19 cellular contexts compared by ENCODE assay signal in the genomic region with DNA sequence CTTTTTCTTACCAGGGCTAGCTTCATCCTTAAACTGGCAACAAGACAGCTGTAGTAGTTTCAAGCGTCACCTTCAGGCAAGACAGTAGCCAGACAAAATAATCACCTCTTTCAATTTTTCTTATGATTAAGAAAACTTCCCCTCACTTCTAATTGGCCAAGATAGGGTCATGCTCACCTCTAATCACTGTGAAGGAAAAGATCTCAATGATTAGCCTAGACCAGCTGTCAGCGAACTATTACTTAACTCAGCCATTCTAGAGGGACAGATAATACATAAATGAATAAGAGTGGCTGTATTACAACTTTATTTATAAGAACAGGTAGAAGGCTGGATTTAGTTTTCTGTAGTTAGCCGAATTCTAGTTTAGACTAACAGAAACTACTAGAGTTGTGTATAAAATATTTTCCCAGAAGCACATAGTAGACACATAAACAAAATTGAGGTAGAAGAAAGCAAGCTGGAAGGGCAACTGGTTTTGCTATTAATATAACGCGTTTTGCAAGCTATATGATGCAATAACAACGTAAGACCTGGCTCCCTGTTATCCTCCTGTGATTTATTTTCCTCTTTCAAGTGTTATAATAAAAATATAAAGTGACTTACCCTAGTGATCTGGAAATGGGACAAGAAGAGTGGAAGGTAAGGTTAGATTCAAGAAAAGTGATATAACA.
"Had no signal": no experiment of that assay in that cellular context is flagged by ENCODE, and none has a peak within 500 bp of the region (broad histone marks: within the 10 kb centered on the region; RNA-seq: fewer than 3 reads in every experiment).

No MANE protein-coding gene starts in this region.

- DNase-seq: activated CD4-positive, alpha-beta T cell treated with anti-CD3 and anti-CD28 coated beads for 36 hours; activated CD4-positive, CD25-positive, alpha-beta regulatory T cell; activated effector memory CD4-positive, alpha-beta T cell treated with Interleukin-2 at 50 U/mL for 16 hours; activated naive CD4-positive, alpha-beta T cell treated with Interleukin-2 at 50 U/mL for 16 hours; activated T-cell treated with anti-CD3 and anti-CD28 coated beads for 4 hours; anterior cingulate cortex; dorsolateral prefrontal cortex; effector memory CD8-positive, alpha-beta T cell; head of caudate nucleus; kidney glomerular epithelial cell; left ventricle myocardium inferior; mucosa of descending colon; posterior cingulate gyrus; stimulated activated CD4-positive, alpha-beta T cell treated with anti-CD3 and anti-CD28 coated beads, Interleukin-12 subunit alpha, Interleukin-12 subunit beta, amount 100 ng/mL, for 4 hours; stimulated activated CD4-positive, alpha-beta T cell treated with anti-CD3 and anti-CD28 coated beads, Interleukin-4, amount 100 ng/mL, for 1 hour; stimulated activated naive CD8-positive, alpha-beta T cell treated with anti-CD3 and anti-CD28 coated beads, Interleukin-15, Interleukin-2, amounts not matched to agents 100 U/mL and 50 U/mL, for 24 hours; testis; transverse colon had no signal

- FAIRE-seq: bronchial epithelial cell had no signal
